22 cellular contexts compared by ENCODE assay signal in genomic region chr2:105376010-105376409, GRCh38. TPM values are rescaled to one million over a fixed set of nuclear protein-coding genes. Genes with fewer than 3 reads are reported as not detected.
DNase-seq lines count a peak whose midpoint lies in the region; ATAC-seq and TF ChIP-seq lines count a peak whose summit lies in the region.
"Had no signal": no experiment of that assay in that cellular context is flagged by ENCODE, and none has a peak within 500 bp of the region (broad histone marks: within the 10 kb centered on the region; RNA-seq: fewer than 3 reads in every experiment).

No MANE protein-coding gene starts in this region.

- H3K9me3 Mint-ChIP-seq in nephron, result no peaks in the 10 kb centered on the region
- H3K9me3 Mint-ChIP-seq: activated naive CD8-positive, alpha-beta T cell treated with anti-CD3 and anti-CD28 coated beads, Interleukin-2, amount 50 U/mL, for 24 hours; activated T-helper 2 cell treated with anti-CD3 and anti-CD28 coated beads, Interferon-gamma antibody, Interleukin-2, Interleukin-4, amounts not matched to agents 10 μg/mL and 5 μg/mL and 100 μg/mL, durations not matched to agents 14 hours and 24 hours and 36 hours had no signal

- no peaks in the 10 kb centered on the region for H3K27me3 ChIP-seq in SJSA1 (replicated peaks)
- H3K27me3 ChIP-seq in esophagus (ENCODE audit: control insufficient read depth in 1 of 2, insufficient read depth in 2 of 2, low read length in 2 of 2), result no peaks in the 10 kb centered on the region
- H3K27me3 ChIP-seq in tibial nerve, result no peaks in the 10 kb centered on the region
- H3K27me3 ChIP-seq: foreskin keratinocyte had no signal

- H3K4me1 Mint-ChIP-seq in nephron, result peaks cover 58% of the 10 kb centered on the region

- 43 to 56% methylated on average over 11 of the region's 11 CpGs for WGBS in esophagus, 2 donors
- WGBS in tibial nerve, 2 donors, result 53 to 61% methylated on average over 11 of the region's 11 CpGs

- H3K9me3 ChIP-seq in SJSA1 (replicated peaks), result no peaks in the 10 kb centered on the region
- no peaks in the 10 kb centered on the region for H3K9me3 ChIP-seq in esophagus (ENCODE audit: control insufficient read depth in 2 of 2, insufficient read depth in 1 of 2, low read depth in 1 of 2, low read length in 1 of 2)
- H3K9me3 ChIP-seq in tibial nerve, result no peaks in the 10 kb centered on the region
- H3K9me3 ChIP-seq: thoracic aorta had no signal

- H3K4me3 ChIP-seq in SJSA1 (no peak overlapping the region), esophagus (ENCODE audit: low read depth in 1 of 2, low read length in 2 of 2) (no peak overlapping the region), tibial nerve (no peak overlapping the region)
- H3K4me3 ChIP-seq: skin epidermis, thoracic aorta had no signal

- peak overlapping the region in 2 of 3 experiments; percentile 12 to 81 for H3K27ac Mint-ChIP-seq in nephron
- H3K27ac Mint-ChIP-seq: activated naive CD8-positive, alpha-beta T cell treated with anti-CD3 and anti-CD28 coated beads, Interleukin-2, amount 50 U/mL, for 24 hours; activated T-helper 2 cell treated with anti-CD3 and anti-CD28 coated beads, Interferon-gamma antibody, Interleukin-2, Interleukin-4, amounts not matched to agents 10 μg/mL and 5 μg/mL and 100 μg/mL, durations not matched to agents 14 hours and 24 hours and 36 hours had no signal

- H3K36me3 Mint-ChIP-seq in nephron (ENCODE audit: low read depth), result peaks cover 36% of the 10 kb centered on the region

- TF ChIP-seq EP300 in tibial nerve (IDR thresholded peaks at IDR 0.05), result peak; percentile 15 to 60

- DNase-seq in SJSA1 (ENCODE audit: low read depth in 1 of 2, low spot score in 2 of 2) (no peak), tibial nerve (ENCODE audit: low spot score in 2 of 2) (no peak), putamen (ENCODE audit: low spot score) (no peak)
- DNase-seq: activated naive CD8-positive, alpha-beta T cell treated with anti-CD3 and anti-CD28 coated beads, Interleukin-2, amount 50 U/mL, for 24 hours; central memory CD4-positive, alpha-beta T cell; DMS79 treated with DMSO at 0.1 percent for 48 hours; effector CD8-positive, alpha-beta T cell; GOT3; NCI-H1417 treated with DMSO at 0.1 percent for 48 hours; NCI-H2171 treated with DMSO at 0.1 percent for 48 hours; NCI-H82; occipital lobe; stimulated activated CD4-positive, alpha-beta T cell treated with anti-CD3 and anti-CD28 coated beads, Interleukin-4, amount 100 ng/mL, for 4 hours had no signal

- TF ChIP-seq POLR2A in tibial nerve (IDR thresholded peaks at IDR 0.05), result no peak

- H3K36me3 ChIP-seq in SJSA1, result peaks cover 89% of the 10 kb centered on the region
- peaks cover 0 to 6% of the 10 kb centered on the region in 2 donors for H3K36me3 ChIP-seq in esophagus (ENCODE audit: control insufficient read depth in 2 of 2, insufficient read depth in 2 of 2, low read length in 1 of 2)
- no peaks in the 10 kb centered on the region for H3K36me3 ChIP-seq in tibial nerve
- H3K36me3 ChIP-seq: thoracic aorta had no signal

- H3K27me3 Mint-ChIP-seq in nephron (ENCODE audit: low read depth), result no peaks in the 10 kb centered on the region
- H3K27me3 Mint-ChIP-seq: activated naive CD8-positive, alpha-beta T cell treated with anti-CD3 and anti-CD28 coated beads, Interleukin-2, amount 50 U/mL, for 24 hours had no signal

- H3K4me1 ChIP-seq in SJSA1 (replicated peaks), result peaks cover 95% of the 10 kb centered on the region
- H3K4me1 ChIP-seq in esophagus (ENCODE audit: control insufficient read depth in 2 of 2, insufficient read depth in 2 of 2, low read length in 1 of 2), result peaks cover 9 to 23% of the 10 kb centered on the region in 2 donors
- peaks cover 0 to 86% (median 23%) of the 10 kb centered on the region in 4 donors for H3K4me1 ChIP-seq in tibial nerve

- H3K4me3 Mint-ChIP-seq in nephron, result no peak overlapping the region
- H3K4me3 Mint-ChIP-seq: activated naive CD8-positive, alpha-beta T cell treated with anti-CD3 and anti-CD28 coated beads, Interleukin-2, amount 50 U/mL, for 24 hours had no signal

- TF ChIP-seq CTCF in nephron (IDR thresholded peaks at IDR 0.05; ENCODE audit: unreplicated experiment in 3 of 3) (no peak), tibial nerve (IDR thresholded peaks at IDR 0.05) (no peak)

- no peak for ATAC-seq in GM19467 (IDR thresholded peaks at IDR 0.05; ENCODE audit: unreplicated experiment)
- no peak for ATAC-seq in GM21576 (IDR thresholded peaks at IDR 0.05; ENCODE audit: unreplicated experiment)
- ATAC-seq: activated CD4-positive, CD25-positive, alpha-beta regulatory T cell treated with anti-CD3 and anti-CD28 coated beads, Interleukin-2, amount 50 U/mL, for 24 hours; activated naive CD8-positive, alpha-beta T cell treated with anti-CD3 and anti-CD28 coated beads, Interleukin-2, amount 50 U/mL, for 24 hours had no signal

- H3K27ac ChIP-seq in SJSA1, result peak overlapping the region; percentile 92
- peak overlapping the region; percentile 76 to 91 for H3K27ac ChIP-seq in esophagus (ENCODE audit: low read depth in 2 of 2, low read length in 1 of 2)
- H3K27ac ChIP-seq in tibial nerve, result peak overlapping the region in 2 of 4 donors; percentile 86 to 87
- H3K27ac ChIP-seq: foreskin keratinocyte, thoracic aorta had no signal

RNA-seq across cellular contexts. Expression of gene FHL2, which starts 22.8 kb away (rescaled TPM):
- 156 and 190 TPM in 2 replicates for total RNA-seq in SJSA1 (2014; rRNA removed; shearing (Covaris generic))
- polyA plus RNA-seq in esophagus, result 10 to 100 TPM; 17.6 to 55.5 TPM
- 10 to 100 TPM; 53.7 to 99.2 (median 71.6) TPM for total RNA-seq in tibial nerve

RNA-seq across cellular contexts. Expression of gene C2orf49, which starts 38.7 kb away (rescaled TPM):
- total RNA-seq in SJSA1 (2014; rRNA removed; shearing (Covaris generic)), result 18.6 and 19.6 TPM in 2 replicates
- 1 to 10 TPM; 6.6 to 8.7 TPM for polyA plus RNA-seq in esophagus
- 10 to 100 TPM; 17.1 to 24.0 (median 20.4) TPM for total RNA-seq in tibial nerve

RNA-seq across cellular contexts. Expression of gene TGFBRAP1, which starts 46.5 kb away (rescaled TPM):
- total RNA-seq in SJSA1 (2014; rRNA removed; shearing (Covaris generic)), result 16.5 and 25.8 TPM in 2 replicates
- 1 to 10 TPM; 2.3 to 5.3 TPM for polyA plus RNA-seq in esophagus
- 10 to 100 TPM; 20.9 to 30.8 (median 23.2) TPM for total RNA-seq in tibial nerve
